In the genomic region with DNA sequence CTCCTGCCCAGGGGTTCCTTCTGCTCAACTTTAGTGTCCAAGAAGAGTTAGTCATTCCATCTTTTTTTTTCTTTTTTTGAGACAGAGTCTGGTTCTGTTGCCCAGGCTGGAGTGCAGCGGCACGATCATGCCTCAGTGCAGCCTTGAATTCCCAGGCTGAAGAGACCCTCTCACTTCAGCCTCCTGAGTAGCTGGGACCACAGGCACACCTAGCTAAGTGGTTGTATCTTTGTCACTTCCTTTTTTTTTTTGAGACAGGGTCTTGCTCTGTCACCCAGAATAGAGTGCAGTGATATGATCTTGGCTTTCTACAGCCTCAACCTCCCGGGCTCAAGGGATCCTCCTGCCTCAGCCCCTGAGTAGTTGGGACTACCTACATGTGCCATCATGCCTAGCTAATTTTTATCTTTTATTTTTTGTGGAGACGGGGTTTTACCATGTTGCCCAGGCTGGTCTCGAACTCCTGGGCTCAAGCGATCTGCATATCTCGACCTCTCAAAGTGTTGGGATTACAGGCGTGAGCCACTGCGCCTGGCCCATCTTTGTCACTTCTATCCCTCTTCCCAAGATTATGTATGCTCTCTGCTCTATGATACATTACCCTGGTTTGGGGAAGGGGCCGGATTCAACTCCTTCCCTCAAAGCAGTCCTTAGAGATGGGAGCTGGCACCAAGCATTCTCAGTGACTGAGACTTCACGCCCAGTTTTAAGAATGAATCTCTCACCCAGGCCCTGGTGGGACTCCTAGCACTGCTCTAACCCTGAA, we compare ENCODE assay signal across 14 cellular contexts. TPM values are rescaled to one million over a fixed set of nuclear protein-coding genes. Genes with fewer than 3 reads are reported as not detected.
DNase-seq lines count a peak whose midpoint lies in the region; ATAC-seq, FAIRE-seq and TF ChIP-seq lines count a peak whose summit lies in the region.
"Had no signal": no experiment of that assay in that cellular context is flagged by ENCODE, and none has a peak within 500 bp of the region (broad histone marks: within the 10 kb centered on the region; RNA-seq: fewer than 3 reads in every experiment).

No MANE protein-coding gene starts in this region.

- H3K9me3 Mint-ChIP-seq in CD4-positive, alpha-beta T cell, result no peaks in the 10 kb centered on the region

- ATAC-seq in CD4-positive, alpha-beta T cell (ENCODE audit: poor library complexity), result no peak
- no peak for ATAC-seq in PC-3
- no peak for ATAC-seq in GM21576 (IDR thresholded peaks at IDR 0.05; ENCODE audit: unreplicated experiment)
- ATAC-seq: body of pancreas, Panc1 had no signal

- H3K4me3 ChIP-seq in PC-3 (ENCODE audit: low read length), result peak overlapping the region; percentile 11; the same call in 1 of the 2 replicates
- H3K4me3 ChIP-seq in colonic mucosa, result no peak overlapping the region
- H3K4me3 ChIP-seq in neutrophil (ENCODE audit: low read depth in 1 of 2, low read length in 1 of 2), result peak overlapping the region; percentile 25 to 53
- H3K4me3 ChIP-seq: body of pancreas, lung had no signal

- peak overlapping the region; percentile 25 for H3K4me3 Mint-ChIP-seq in CD4-positive, alpha-beta T cell

- no peaks in the 10 kb centered on the region for H3K27me3 Mint-ChIP-seq in CD4-positive, alpha-beta T cell

- BruUV-seq in PC-3 (replicated peaks; lab: Mats Ljungman, UMichigan), result TSS peak; percentile 42

- intact Hi-C loops in CD4-positive, alpha-beta T cell (cut with DNase I, micrococcal nuclease), result no loop called here
- intact Hi-C loops in PC-3 (cut with micrococcal nuclease), result no loop called here
- intact Hi-C loops in colonic mucosa (cut with DNase I), result loop anchor here (10.0 kb wide), 1 partner anchor 229 kb away; no protein-coding TSS in a partner anchor

- FAIRE-seq in frontal cortex (lab: Jason Lieb, UNC), result no peak
- FAIRE-seq: HTR-8/SVneo had no signal

- H3K27ac ChIP-seq in CD4-positive, alpha-beta T cell (ENCODE audit: low read depth, low read length), result peak overlapping the region; percentile 33
- H3K27ac ChIP-seq in PC-3 (ENCODE audit: low read length), result peak overlapping the region; percentile 95
- peak overlapping the region; percentile 66 for H3K27ac ChIP-seq in colonic mucosa
- H3K27ac ChIP-seq in neutrophil, result peak overlapping the region; percentile 93
- H3K27ac ChIP-seq: body of pancreas had no signal

- H3K9me2 ChIP-seq in PC-3 (replicated peaks; ENCODE audit: low read length), result no peaks in the 10 kb centered on the region

- DNase-seq in CD4-positive, alpha-beta T cell, result no peak
- no peak for DNase-seq in PC-3
- DNase-seq in colonic mucosa, result no peak
- DNase-seq in HuH-7 (ENCODE audit: low spot score), result no peak
- DNase-seq in activated gamma-delta T cell treated with Interleukin-2 at 50 U/mL for 16 hours, result no peak
- DNase-seq in frontal cortex (ENCODE audit: low spot score in 2 of 2), result no peak
- DNase-seq: NCI-H1105, NCI-H345 had no signal

- peak overlapping the region; percentile 80 for H3K27ac Mint-ChIP-seq in CD4-positive, alpha-beta T cell

- peaks cover 24% of the 10 kb centered on the region for H3K4me1 ChIP-seq in PC-3 (ENCODE audit: insufficient read depth, low read length)
- H3K4me1 ChIP-seq in colonic mucosa, result no peaks in the 10 kb centered on the region
- peaks cover 54 to 57% of the 10 kb centered on the region in 2 experiments for H3K4me1 ChIP-seq in neutrophil (ENCODE audit: control insufficient read depth in 1 of 2, insufficient read depth in 1 of 2, low read depth in 1 of 2, low read length in 1 of 2)

- TF ChIP-seq CTCF in CD4-positive, alpha-beta T cell (IDR thresholded peaks at IDR 0.05), result no peak
- TF ChIP-seq CTCF in PC-3 (conservative IDR thresholded peaks at IDR 0.05; ENCODE audit: low read depth, low read length), result no peak
- no peak for TF ChIP-seq CTCF in colonic mucosa (IDR thresholded peaks at IDR 0.05)
- no peak for TF ChIP-seq CTCF in neutrophil (IDR thresholded peaks at IDR 0.05)

- POLR2A ChIA-PET in CD4-positive, alpha-beta T cell (lab: Charles Lee), result interaction anchor here (0.8 to 5.9 kb wide), 5 partner anchors 10 to 73 kb away, joined by 3 to 61 read pairs (median 10); partner anchors contain the start of genes ANKRD13D, GRK2 and SSH3
- POLR2A ChIA-PET in PC-3 (lab: Charles Lee; ENCODE audit: unreplicated experiment), result no interaction called here

- no peaks in the 10 kb centered on the region for H3K9me3 ChIP-seq in CD4-positive, alpha-beta T cell (ENCODE audit: control insufficient read depth, low read length)
- H3K9me3 ChIP-seq in PC-3 (ENCODE audit: low read length), result no peaks in the 10 kb centered on the region
- H3K9me3 ChIP-seq in colonic mucosa, result no peaks in the 10 kb centered on the region
- H3K9me3 ChIP-seq in neutrophil, result no peaks in the 10 kb centered on the region
- H3K9me3 ChIP-seq: body of pancreas had no signal

- H2AFZ ChIP-seq in PC-3 (ENCODE audit: low read length), result peak overlapping the region; percentile 1; the same call in 1 of the 2 replicates

- H3K79me2 ChIP-seq in PC-3 (ENCODE audit: low read length), result peaks cover 4% of the 10 kb centered on the region

- H4K20me1 ChIP-seq in PC-3 (ENCODE audit: low read length), result no peaks in the 10 kb centered on the region

- peaks cover 51% of the 10 kb centered on the region for H3K4me1 Mint-ChIP-seq in CD4-positive, alpha-beta T cell (ENCODE audit: low read depth)

- peak overlapping the region; percentile 68 for H3K4me2 ChIP-seq in PC-3 (ENCODE audit: low read length)

- CTCF ChIA-PET in CD4-positive, alpha-beta T cell (lab: Charles Lee), result interaction anchor here (0.7 to 1.4 kb wide), 3 partner anchors 33 to 51 kb away, joined by 3 to 5 read pairs (median 4); no protein-coding TSS in a partner anchor
- CTCF ChIA-PET in PC-3 (lab: Charles Lee), result interaction anchor here (0.5 to 0.6 kb wide), 2 partner anchors 146 to 194 kb away, joined by 3 read pairs; partner anchors contain the start of gene KDM2A

- H3K27me3 ChIP-seq in CD4-positive, alpha-beta T cell (ENCODE audit: control insufficient read depth, insufficient read depth, low read length), result no peaks in the 10 kb centered on the region
- H3K27me3 ChIP-seq in PC-3 (ENCODE audit: low read length) (no peaks in the 10 kb centered on the region), colonic mucosa (no peaks in the 10 kb centered on the region), neutrophil (no peaks in the 10 kb centered on the region)
- H3K27me3 ChIP-seq: body of pancreas had no signal

- H3F3A ChIP-seq in PC-3 (ENCODE audit: low read length, unreplicated experiment), result peaks cover 5% of the 10 kb centered on the region

- H3K9ac ChIP-seq in PC-3 (ENCODE audit: low read length), result peak overlapping the region; percentile 69
- peak overlapping the region; percentile 28 to 58 for H3K9ac ChIP-seq in colonic mucosa (ENCODE audit: low read depth in 2 of 2, low read length in 2 of 2)

- peaks cover 6% of the 10 kb centered on the region for H3K36me3 Mint-ChIP-seq in CD4-positive, alpha-beta T cell (ENCODE audit: low read depth)

- H3K36me3 ChIP-seq in PC-3 (ENCODE audit: low read depth, low read length), result peaks cover 7% of the 10 kb centered on the region; the same call in 1 of the 2 replicates
- peaks cover 6% of the 10 kb centered on the region for H3K36me3 ChIP-seq in colonic mucosa
- peaks cover 38% of the 10 kb centered on the region for H3K36me3 ChIP-seq in neutrophil

RNA-seq across cellular contexts. Expression of gene SSH3, which starts 10.0 kb away (rescaled TPM):
- total RNA-seq in CD4-positive, alpha-beta T cell, result 1 to 10 TPM; 8.5 to 8.8 TPM
- 35.1 and 52.4 TPM in 2 replicates for total RNA-seq in PC-3 (2014; rRNA removed)
- total RNA-seq in colonic mucosa, result 10 to 100 TPM; 69.7 to 81.7 TPM
- 2.0 TPM for total RNA-seq in frontal cortex

RNA-seq across cellular contexts. Expression of gene ANKRD13D, which starts 24.2 kb away (rescaled TPM):
- total RNA-seq in CD4-positive, alpha-beta T cell, result 100 to 1,000 TPM; 160 to 161 TPM
- 58.9 and 63.9 TPM in 2 replicates for total RNA-seq in PC-3 (2014; rRNA removed)
- 10 to 100 TPM; 18.8 to 39.5 TPM for total RNA-seq in colonic mucosa
- total RNA-seq in frontal cortex, result 55.8 TPM

RNA-seq across cellular contexts. Expression of gene POLD4, which starts 40.0 kb away (rescaled TPM):
- total RNA-seq in CD4-positive, alpha-beta T cell, result 10 to 100 TPM; 31.7 to 39.5 TPM
- total RNA-seq in PC-3 (2014; rRNA removed) (78.5 and 81.5 TPM in 2 replicates), colonic mucosa (100 to 1,000 TPM; 186 to 203 TPM), frontal cortex (3.7 TPM)

RNA-seq across cellular contexts. Expression of gene GRK2, which starts 47.0 kb away (rescaled TPM):
- total RNA-seq in CD4-positive, alpha-beta T cell, result 100 to 1,000 TPM; 309 to 325 TPM
- total RNA-seq in PC-3 (2014; rRNA removed), result 103 TPM in 2 replicates
- 100 to 1,000 TPM; 108 to 137 TPM for total RNA-seq in colonic mucosa
- total RNA-seq in frontal cortex, result 46.9 TPM

Comparison
In these comparisons a context has a peak if more than half of its experiments do, and no peak if none do; other contexts are left out.
1. H3K27ac ChIP-seq: peak in every context shown above with its lines; median percentile 95 in PC-3; 93 in neutrophil; 66 in colonic mucosa; 33 in CD4-positive, alpha-beta T cell.